21 cellular contexts compared by ENCODE assay signal in the genomic region with DNA sequence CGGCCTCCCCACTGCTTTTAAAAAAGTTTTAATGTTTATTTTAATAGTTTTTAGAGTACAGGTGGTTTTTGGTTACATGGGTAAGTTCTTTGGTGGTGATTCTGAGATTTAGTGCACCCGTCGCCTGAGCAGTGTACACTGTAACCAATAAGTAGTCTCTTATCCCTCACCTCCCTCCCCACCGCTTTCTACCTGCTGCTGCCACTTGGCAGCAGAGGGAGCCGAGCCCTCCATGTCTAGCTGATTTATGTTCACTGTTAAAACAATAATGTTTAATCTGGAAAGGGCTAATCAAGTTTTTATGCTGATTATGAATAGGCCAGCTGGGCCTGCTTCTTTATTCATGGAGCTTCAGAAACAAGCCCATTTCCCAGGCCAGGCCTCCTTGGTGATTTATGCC.
"Had no signal": no experiment of that assay in that cellular context is flagged by ENCODE, and none has a peak within 500 bp of the region (broad histone marks: within the 10 kb centered on the region; RNA-seq: fewer than 3 reads in every experiment).

No MANE protein-coding gene starts in this region.

- H3K4me3 ChIP-seq: colonic mucosa, esophagus squamous epithelium, gastrocnemius medialis, prostate gland, spleen, tibial nerve had no signal

- H3K27ac Mint-ChIP-seq: activated naive CD4-positive, alpha-beta T cell treated with anti-CD3 and anti-CD28 coated beads, Interleukin-2, amount 50 U/mL, for 24 hours; endodermal cell; natural killer cell had no signal

- ATAC-seq: gastrocnemius medialis, left ventricle myocardium superior, natural killer cell had no signal

- H3K27ac ChIP-seq: colonic mucosa, esophagus squamous epithelium, gastrocnemius medialis, prostate gland, spleen, tibial nerve had no signal

- H3K27me3 ChIP-seq: colonic mucosa, esophagus squamous epithelium, gastrocnemius medialis, spleen, tibial nerve had no signal

- H3K9me3 ChIP-seq: colonic mucosa, esophagus squamous epithelium, gastrocnemius medialis, prostate gland had no signal

- H3K36me3 ChIP-seq: colonic mucosa, esophagus squamous epithelium, gastrocnemius medialis, prostate gland had no signal

- H3K36me3 Mint-ChIP-seq: natural killer cell had no signal

- H3K27me3 Mint-ChIP-seq: activated naive CD4-positive, alpha-beta T cell treated with anti-CD3 and anti-CD28 coated beads, Interleukin-2, amount 50 U/mL, for 24 hours had no signal

- H3K4me1 Mint-ChIP-seq: activated naive CD4-positive, alpha-beta T cell treated with anti-CD3 and anti-CD28 coated beads, Interleukin-2, amount 50 U/mL, for 24 hours; endodermal cell had no signal

- H3K4me3 Mint-ChIP-seq: activated naive CD4-positive, alpha-beta T cell treated with anti-CD3 and anti-CD28 coated beads, Interleukin-2, amount 50 U/mL, for 24 hours; brain; endodermal cell; natural killer cell had no signal

- H3K9me3 Mint-ChIP-seq: endodermal cell had no signal

- H3K4me1 ChIP-seq: colonic mucosa, esophagus squamous epithelium, gastrocnemius medialis, prostate gland, spleen, tibial nerve had no signal

- DNase-seq: activated gamma-delta T cell treated with Interleukin-2 at 50 U/mL for 16 hours; activated T-cell treated with anti-CD3 and anti-CD28 coated beads, Interleukin-2, amount 50 U/mL, for 1 hour; anterior cingulate cortex; caudate nucleus; colonic mucosa; endodermal cell; esophagus squamous epithelium; gastrocnemius medialis; hippocampal formation; kidney glomerular epithelial cell; left ventricle myocardium superior; mammary epithelial cell; midbrain; natural killer cell; spleen; stimulated activated CD4-positive, alpha-beta T cell treated with anti-CD3 and anti-CD28 coated beads, Interleukin-4, amount 100 ng/mL, for 1 hour; stimulated activated naive CD4-positive, alpha-beta T cell had no signal
